In the genomic region with DNA sequence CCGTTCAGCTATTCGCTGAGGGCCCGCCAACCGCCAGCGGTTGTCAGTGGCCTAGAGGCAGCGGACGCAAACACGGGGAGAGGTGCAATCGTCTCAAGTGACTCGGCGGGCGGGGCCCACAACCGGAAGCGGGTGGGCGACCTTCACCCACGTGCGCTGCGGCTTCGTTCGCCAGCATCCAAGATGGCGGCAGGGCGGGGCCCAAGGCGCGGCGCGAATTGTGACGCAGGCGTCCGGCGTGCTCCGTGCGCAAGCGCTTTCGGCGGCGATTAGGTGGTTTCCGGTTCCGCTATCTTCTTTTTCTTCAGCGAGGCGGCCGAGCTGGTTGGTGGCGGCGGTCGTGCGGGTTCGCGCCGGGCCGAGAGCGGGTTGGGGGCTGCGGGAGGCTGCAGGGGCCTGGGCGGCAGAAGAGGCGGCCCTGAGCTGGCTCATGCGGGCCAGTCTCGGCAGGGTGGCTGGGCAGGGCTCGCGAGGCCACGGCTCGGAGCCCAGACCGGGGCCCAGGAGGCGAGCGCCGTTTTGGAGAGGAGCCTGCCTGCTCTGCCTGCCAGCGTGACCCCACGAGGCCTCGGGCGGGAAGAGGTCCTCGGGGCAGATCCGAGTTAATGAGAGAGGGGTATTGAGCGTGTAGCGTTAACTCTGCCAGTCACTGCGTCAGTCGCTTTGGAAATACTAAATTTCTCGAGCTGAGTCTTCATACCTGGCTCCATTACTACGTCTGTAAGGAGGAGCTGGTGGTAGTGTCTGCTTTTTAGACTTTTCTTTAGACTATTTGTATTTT, we compare ENCODE assay signal across 1 cellular context.
TF ChIP-seq lines count a peak whose summit lies in the region.

Gene UBA52 (plus strand): TSS at position 294 of the 781 bp plus-strand sequence. CDS start 1,444 bp downstream, outside the sequence.

TF ChIP-seq in HepG2, 621 proteins besides CTCF, POLR2A, EP300 and RAD21 (continued from another document and continues in another):
- TF ChIP-seq ZNF703 (CRISPR knock-in tag; IDR thresholded peaks at IDR 0.05; ENCODE audit: borderline replicate concordance) (no peak), SMAD9 (CRISPR knock-in tag; IDR thresholded peaks at IDR 0.05) (no peak), CHCHD3 (CRISPR knock-in tag; IDR thresholded peaks at IDR 0.05) (0 out of 2 replicates have a peak, but pooled peaks have one; percentile 68), HHEX (CRISPR knock-in tag; IDR thresholded peaks at IDR 0.05) (no peak), PCBP2 (optimal IDR thresholded peaks at IDR 0.05; ENCODE audit: low read depth, low read length, poor library complexity, severe bottlenecking) (no peak), ZNF713 (CRISPR knock-in tag; IDR thresholded peaks at IDR 0.05) (no peak), YEATS2 (CRISPR knock-in tag; IDR thresholded peaks at IDR 0.05; ENCODE audit: borderline replicate concordance) (peak; percentile 98), MEIS1 (CRISPR knock-in tag; IDR thresholded peaks at IDR 0.05; ENCODE audit: borderline replicate concordance) (no peak; the same call in 1 of the 2 replicates), EED (CRISPR knock-in tag; IDR thresholded peaks at IDR 0.05) (peak; percentile 86; the same call in 1 of the 2 replicates), SMC3 (IDR thresholded peaks at IDR 0.05; ENCODE audit: low read length) (no peak), NCOA1 (CRISPR knock-in tag; IDR thresholded peaks at IDR 0.05) (peak; percentile 91; the same call in 1 of the 2 replicates), HNF4G (IDR thresholded peaks at IDR 0.05; ENCODE audit: borderline replicate concordance, low read depth, low read length) (no peak), HNF4G (CRISPR knock-in tag; IDR thresholded peaks at IDR 0.05; ENCODE audit: borderline replicate concordance, low read depth) (peak; percentile 63; the same call in 1 of the 2 replicates), SMARCC2 (IDR thresholded peaks at IDR 0.05) (no peak), ZFP36 (IDR thresholded peaks at IDR 0.05; ENCODE audit: borderline replicate concordance, low read depth, low read length, partially characterized antibody) (no peak), FOXK2 (IDR thresholded peaks at IDR 0.05) (peak; percentile 67), ZNF143 (CRISPR knock-in tag; IDR thresholded peaks at IDR 0.05) (peak; percentile 66; the same call in 1 of the 2 replicates), ZSCAN29 (CRISPR knock-in tag; conservative IDR thresholded peaks at IDR 0.05) (peak; percentile 49; the same call in 1 of the 2 replicates), MTF1 (CRISPR knock-in tag; IDR thresholded peaks at IDR 0.05) (no peak; the same call in 1 of the 2 replicates), SKI (IDR thresholded peaks at IDR 0.05; ENCODE audit: partially characterized antibody) (no peak), ZSCAN5A (CRISPR knock-in tag; IDR thresholded peaks at IDR 0.05; ENCODE audit: borderline replicate concordance) (0 out of 2 replicates have a peak, but pooled peaks have one; percentile 45), ZNF775 (CRISPR knock-in tag; IDR thresholded peaks at IDR 0.05; ENCODE audit: borderline replicate concordance) (no peak), ZNF776 (CRISPR knock-in tag; IDR thresholded peaks at IDR 0.05) (peak; percentile 75; the same call in 1 of the 2 replicates), HOXA7 (CRISPR knock-in tag; IDR thresholded peaks at IDR 0.05) (no peak), ZBTB26 (CRISPR knock-in tag; IDR thresholded peaks at IDR 0.05; ENCODE audit: borderline replicate concordance) (peak; percentile 78), FOXP1 (IDR thresholded peaks at IDR 0.05) (no peak), FOXP1 (CRISPR knock-in tag; IDR thresholded peaks at IDR 0.05) (peak; percentile 24; the same call in 1 of the 2 replicates), ELF1 (CRISPR knock-in tag; IDR thresholded peaks at IDR 0.05) (peak; percentile 97), PRDM15 (CRISPR knock-in tag; IDR thresholded peaks at IDR 0.05) (no peak), KDM5B (CRISPR knock-in tag; IDR thresholded peaks at IDR 0.05; ENCODE audit: borderline replicate concordance) (peak; percentile 53; the same call in 1 of the 2 replicates), FOXA3 (CRISPR knock-in tag; IDR thresholded peaks at IDR 0.05) (peak; percentile 87), ZSCAN21 (CRISPR knock-in tag; IDR thresholded peaks at IDR 0.05; ENCODE audit: borderline replicate concordance) (peak; percentile 81; the same call in 1 of the 2 replicates), PTBP1 (IDR thresholded peaks at IDR 0.05; ENCODE audit: low read depth, low read length, poor library complexity, severe bottlenecking) (no peak), ZC3H13 (CRISPR knock-in tag; IDR thresholded peaks at IDR 0.05) (peak; percentile 91), BHLHE40 (IDR thresholded peaks at IDR 0.05; ENCODE audit: low read length) (peak; percentile 90), ZNF772 (CRISPR knock-in tag; IDR thresholded peaks at IDR 0.05) (peak; percentile 84; the same call in 1 of the 2 replicates)
- TF ChIP-seq, protein P1, sequence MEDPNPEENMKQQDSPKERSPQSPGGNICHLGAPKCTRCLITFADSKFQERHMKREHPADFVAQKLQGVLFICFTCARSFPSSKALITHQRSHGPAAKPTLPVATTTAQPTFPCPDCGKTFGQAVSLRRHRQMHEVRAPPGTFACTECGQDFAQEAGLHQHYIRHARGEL (CRISPR knock-in tag; IDR thresholded peaks at IDR 0.05), result no peak
- TF ChIP-seq, protein P2, sequence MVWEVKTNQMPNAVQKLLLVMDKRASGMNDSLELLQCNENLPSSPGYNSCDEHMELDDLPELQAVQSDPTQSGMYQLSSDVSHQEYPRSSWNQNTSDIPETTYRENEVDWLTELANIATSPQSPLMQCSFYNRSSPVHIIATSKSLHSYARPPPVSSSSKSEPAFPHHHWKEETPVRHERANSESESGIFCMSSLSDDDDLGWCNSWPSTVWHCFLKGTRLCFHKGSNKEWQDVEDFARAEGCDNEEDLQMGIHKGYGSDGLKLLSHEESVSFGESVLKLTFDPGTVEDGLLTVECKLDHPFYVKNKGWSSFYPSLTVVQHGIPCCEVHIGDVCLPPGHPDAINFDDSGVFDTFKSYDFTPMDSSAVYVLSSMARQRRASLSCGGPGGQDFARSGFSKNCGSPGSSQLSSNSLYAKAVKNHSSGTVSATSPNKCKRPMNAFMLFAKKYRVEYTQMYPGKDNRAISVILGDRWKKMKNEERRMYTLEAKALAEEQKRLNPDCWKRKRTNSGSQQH (CRISPR knock-in tag; IDR thresholded peaks at IDR 0.05; ENCODE audit: low read depth), result peak; percentile 92; the same call in 1 of the 2 replicates
- TF ChIP-seq, protein P3, sequence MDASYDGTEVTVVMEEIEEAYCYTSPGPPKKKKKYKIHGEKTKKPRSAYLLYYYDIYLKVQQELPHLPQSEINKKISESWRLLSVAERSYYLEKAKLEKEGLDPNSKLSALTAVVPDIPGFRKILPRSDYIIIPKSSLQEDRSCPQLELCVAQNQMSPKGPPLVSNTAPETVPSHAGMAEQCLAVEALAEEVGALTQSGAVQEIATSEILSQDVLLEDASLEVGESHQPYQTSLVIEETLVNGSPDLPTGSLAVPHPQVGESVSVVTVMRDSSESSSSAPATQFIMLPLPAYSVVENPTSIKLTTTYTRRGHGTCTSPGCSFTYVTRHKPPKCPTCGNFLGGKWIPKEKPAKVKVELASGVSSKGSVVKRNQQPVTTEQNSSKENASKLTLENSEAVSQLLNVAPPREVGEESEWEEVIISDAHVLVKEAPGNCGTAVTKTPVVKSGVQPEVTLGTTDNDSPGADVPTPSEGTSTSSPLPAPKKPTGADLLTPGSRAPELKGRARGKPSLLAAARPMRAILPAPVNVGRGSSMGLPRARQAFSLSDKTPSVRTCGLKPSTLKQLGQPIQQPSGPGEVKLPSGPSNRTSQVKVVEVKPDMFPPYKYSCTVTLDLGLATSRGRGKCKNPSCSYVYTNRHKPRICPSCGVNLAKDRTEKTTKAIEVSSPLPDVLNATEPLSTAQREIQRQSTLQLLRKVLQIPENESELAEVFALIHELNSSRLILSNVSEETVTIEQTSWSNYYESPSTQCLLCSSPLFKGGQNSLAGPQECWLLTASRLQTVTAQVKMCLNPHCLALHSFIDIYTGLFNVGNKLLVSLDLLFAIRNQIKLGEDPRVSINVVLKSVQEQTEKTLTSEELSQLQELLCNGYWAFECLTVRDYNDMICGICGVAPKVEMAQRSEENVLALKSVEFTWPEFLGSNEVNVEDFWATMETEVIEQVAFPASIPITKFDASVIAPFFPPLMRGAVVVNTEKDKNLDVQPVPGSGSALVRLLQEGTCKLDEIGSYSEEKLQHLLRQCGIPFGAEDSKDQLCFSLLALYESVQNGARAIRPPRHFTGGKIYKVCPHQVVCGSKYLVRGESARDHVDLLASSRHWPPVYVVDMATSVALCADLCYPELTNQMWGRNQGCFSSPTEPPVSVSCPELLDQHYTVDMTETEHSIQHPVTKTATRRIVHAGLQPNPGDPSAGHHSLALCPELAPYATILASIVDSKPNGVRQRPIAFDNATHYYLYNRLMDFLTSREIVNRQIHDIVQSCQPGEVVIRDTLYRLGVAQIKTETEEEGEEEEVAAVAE (CRISPR knock-in tag; IDR thresholded peaks at IDR 0.05; ENCODE audit: borderline replicate concordance), result peak; percentile 89; the same call in 1 of the 2 replicates
- TF ChIP-seq, protein P4, sequence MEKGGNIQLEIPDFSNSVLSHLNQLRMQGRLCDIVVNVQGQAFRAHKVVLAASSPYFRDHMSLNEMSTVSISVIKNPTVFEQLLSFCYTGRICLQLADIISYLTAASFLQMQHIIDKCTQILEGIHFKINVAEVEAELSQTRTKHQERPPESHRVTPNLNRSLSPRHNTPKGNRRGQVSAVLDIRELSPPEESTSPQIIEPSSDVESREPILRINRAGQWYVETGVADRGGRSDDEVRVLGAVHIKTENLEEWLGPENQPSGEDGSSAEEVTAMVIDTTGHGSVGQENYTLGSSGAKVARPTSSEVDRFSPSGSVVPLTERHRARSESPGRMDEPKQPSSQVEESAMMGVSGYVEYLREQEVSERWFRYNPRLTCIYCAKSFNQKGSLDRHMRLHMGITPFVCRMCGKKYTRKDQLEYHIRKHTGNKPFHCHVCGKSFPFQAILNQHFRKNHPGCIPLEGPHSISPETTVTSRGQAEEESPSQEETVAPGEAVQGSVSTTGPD (CRISPR knock-in tag; IDR thresholded peaks at IDR 0.05), result no peak
